In genomic region chr6:1623769-1624070, GRCh38 we compare ENCODE assay signal across 12 cellular contexts. TPM values are rescaled to one million over a fixed set of nuclear protein-coding genes. Genes with fewer than 3 reads are reported as not detected.
DNase-seq lines count a peak whose midpoint lies in the region; FAIRE-seq and TF ChIP-seq lines count a peak whose summit lies in the region.
"Had no signal": no experiment of that assay in that cellular context is flagged by ENCODE, and none has a peak within 500 bp of the region (broad histone marks: within the 10 kb centered on the region; RNA-seq: fewer than 3 reads in every experiment).

No MANE protein-coding gene starts in this region.

- intact Hi-C loops in Calu3 (cut with micrococcal nuclease; ENCODE audit: unreplicated experiment) = no loop called here
- intact Hi-C loops in prostate gland (cut with DNase I) = no loop called here
- intact Hi-C loops in posterior vena cava (cut with DNase I) = loop anchor here (5.0 to 10.0 kb wide), 3 partner anchors 59 to 221 kb away; no protein-coding TSS in a partner anchor

- no peak overlapping the region for H3K9ac ChIP-seq in NT2/D1 (ENCODE audit: insufficient read length, low read depth)
- H3K9ac ChIP-seq in GM23248 = no peak overlapping the region

- in situ Hi-C loops in GM23248 (cut with MboI) = no loop called here

- no peaks in the 10 kb centered on the region for H3F3A ChIP-seq in GM23248 (ENCODE audit: insufficient read depth)

- no peak for FAIRE-seq in GM12892 (lab: Jason Lieb, UNC)
- FAIRE-seq: pancreas had no signal

- BruUV-seq in Calu3 (replicated peaks; lab: Mats Ljungman, UMichigan) = TSS peak; percentile 52

- no peak for TF ChIP-seq CTCF in Calu3 (IDR thresholded peaks at IDR 0.05; ENCODE audit: unreplicated experiment)
- TF ChIP-seq CTCF in fibroblast of the aortic adventitia (IDR thresholded peaks at IDR 0.05; ENCODE audit: insufficient read depth, low read length) = no peak
- TF ChIP-seq CTCF in prostate gland (IDR thresholded peaks at IDR 0.05) = no peak

- no peaks in the 10 kb centered on the region for H3K9me3 Mint-ChIP-seq in Calu3 (ENCODE audit: low read depth, unreplicated experiment)

- CTCF ChIA-PET in Calu3 (lab: Charles Lee) = no interaction called here

- 87% methylated on average over 13 of the region's 13 CpGs for WGBS in prostate gland
- 97 to 98% methylated on average over 12 to 13 of the region's 13 CpGs for WGBS in GM23248 (ENCODE audit: low coverage in 1 of 2, low lambda C conversion rate in 2 of 2, missing lambda C conversion rate in 2 of 2), 2 experiments

- H2AFZ ChIP-seq in GM23248 = no peak overlapping the region
- H2AFZ ChIP-seq: PC-9 had no signal

- no peaks in the 10 kb centered on the region for H3K79me2 ChIP-seq in GM23248 (ENCODE audit: insufficient read depth)

- peaks cover 100% of the 10 kb centered on the region for H3K27me3 ChIP-seq in NT2/D1 (ENCODE audit: insufficient read depth, insufficient read length)
- H3K27me3 ChIP-seq in prostate gland (replicated peaks; ENCODE audit: insufficient read depth) = peaks cover 3% of the 10 kb centered on the region
- H3K27me3 ChIP-seq in GM23248 (replicated peaks; ENCODE audit: insufficient read depth) = peaks cover 12% of the 10 kb centered on the region
- H3K27me3 ChIP-seq: pancreas had no signal

- no peaks in the 10 kb centered on the region for H3K36me3 Mint-ChIP-seq in Calu3 (ENCODE audit: insufficient read depth, unreplicated experiment)

- H3K27ac Mint-ChIP-seq in Calu3 (ENCODE audit: unreplicated experiment) = no peak overlapping the region

- H3K9me3 ChIP-seq in NT2/D1 (ENCODE audit: insufficient read depth, low read length) (no peaks in the 10 kb centered on the region), prostate gland (no peaks in the 10 kb centered on the region), GM23248 (ENCODE audit: low read depth) (no peaks in the 10 kb centered on the region)
- H3K9me3 ChIP-seq: gastroesophageal sphincter, pancreas had no signal

- H3K36me3 ChIP-seq in NT2/D1 (ENCODE audit: insufficient read depth, insufficient read length, low read length) = no peaks in the 10 kb centered on the region
- no peaks in the 10 kb centered on the region for H3K36me3 ChIP-seq in prostate gland
- no peaks in the 10 kb centered on the region for H3K36me3 ChIP-seq in GM23248 (ENCODE audit: low read depth)
- H3K36me3 ChIP-seq: gastroesophageal sphincter, pancreas had no signal

- H3K4me1 Mint-ChIP-seq in Calu3 (ENCODE audit: low read depth, unreplicated experiment) = no peaks in the 10 kb centered on the region

- H3K27ac ChIP-seq in prostate gland (peak overlapping the region; percentile 62 to 75), GM23248 (no peak overlapping the region)
- H3K27ac ChIP-seq: pancreas, PC-9 had no signal

- H3K9me2 ChIP-seq in GM23248 (ENCODE audit: insufficient read depth) = no peaks in the 10 kb centered on the region

- DNase-seq in Calu3 (no peak), NT2/D1 (ENCODE audit: low read depth, low spot score) (no peak), fibroblast of the aortic adventitia (ENCODE audit: low read depth) (no peak), prostate gland (ENCODE audit: low spot score) (no peak), GM12892 (ENCODE audit: insufficient read length) (no peak), GM23248 (no peak), posterior vena cava (ENCODE audit: low spot score) (no peak), AG20443 (ENCODE audit: low spot score) (no peak)
- DNase-seq: PC-9 had no signal

- no peak overlapping the region for H3K4me2 ChIP-seq in GM23248 (ENCODE audit: unreplicated experiment)

- H4K20me1 ChIP-seq in GM23248 (ENCODE audit: insufficient read depth) = no peaks in the 10 kb centered on the region

- H3K4me3 ChIP-seq in NT2/D1 (ENCODE audit: insufficient read length, low read depth) (peak overlapping the region; percentile 36), fibroblast of the aortic adventitia (ENCODE audit: low read depth, low read length) (peak overlapping the region; percentile 76), prostate gland (peak overlapping the region in 1 of 2 donors; percentile 44), GM23248 (no peak overlapping the region)

- H3K4me1 ChIP-seq in NT2/D1 (ENCODE audit: insufficient read depth, insufficient read length) = no peaks in the 10 kb centered on the region
- no peaks in the 10 kb centered on the region for H3K4me1 ChIP-seq in prostate gland (replicated peaks)
- no peaks in the 10 kb centered on the region for H3K4me1 ChIP-seq in GM23248 (ENCODE audit: insufficient read depth)
- H3K4me1 ChIP-seq: pancreas had no signal

- no peak overlapping the region for H3K4me3 Mint-ChIP-seq in Calu3 (ENCODE audit: low read depth, unreplicated experiment)

- TF ChIP-seq POLR2A in prostate gland (IDR thresholded peaks at IDR 0.05) = no peak
- no peak for TF ChIP-seq POLR2A in GM12892 (IDR thresholded peaks at IDR 0.05; ENCODE audit: low read depth, low read length)

- H3K27me3 Mint-ChIP-seq in Calu3 (ENCODE audit: unreplicated experiment) = no peaks in the 10 kb centered on the region

RNA-seq across cellular contexts. Expression of gene FOXC1, which starts 14.0 kb away (rescaled TPM):
- total RNA-seq in Calu3 (2022) = 12.3 and 16.5 TPM in 2 replicates
- total RNA-seq in fibroblast of the aortic adventitia (ENCODE audit: low replicate concordance) = 4.4 and 15.7 TPM in 2 replicates
- total RNA-seq in prostate gland = 10 to 100 TPM in 1 of 2 donors, 1 to 10 TPM in 1; 9.2 to 11.2 TPM
- 0.30 TPM for polyA plus RNA-seq in GM12892 (2012; ENCODE audit: missing spikeins)
- total RNA-seq in GM23248 (2014; rRNA removed; shearing (Covaris generic)) = 11.1 and 13.2 TPM in 2 replicates
- polyA plus RNA-seq in GM23248 (2016; fragmentation: Nextera tagmentation; extraction: Ambion mirVana) = 3.3 and 3.5 TPM in 2 replicates
- 10 to 100 TPM; 27.6 to 33.5 TPM for total RNA-seq in posterior vena cava
- total RNA-seq: T-helper 2 cell treated with Interferon-gamma antibody and Interleukin-4, amounts not matched to agents 100 ng/mL and 5 ng/mL, for 36 hours had no signal

Comparison
In these comparisons a context has a peak if more than half of its experiments do, and no peak if none do; other contexts are left out.
1. intact Hi-C loops: an anchor here in posterior vena cava (5.0 to 10.0 kb wide); none called in Calu3 and prostate gland.